ENCODE assay signal across 13 cellular contexts in genomic region chr3:100075731-100076543, GRCh38. TPM values are rescaled to one million over a fixed set of nuclear protein-coding genes. Genes with fewer than 3 reads are reported as not detected.
DNase-seq lines count a peak whose midpoint lies in the region; ATAC-seq and TF ChIP-seq lines count a peak whose summit lies in the region.
"Had no signal": no experiment of that assay in that cellular context is flagged by ENCODE, and none has a peak within 500 bp of the region (broad histone marks: within the 10 kb centered on the region; RNA-seq: fewer than 3 reads in every experiment).

No MANE protein-coding gene starts in this region.

- no peak overlapping the region for H3K4me3 Mint-ChIP-seq in nephron
- H3K4me3 Mint-ChIP-seq: stimulated activated naive CD8-positive, alpha-beta T cell treated with anti-CD3 and anti-CD28 coated beads, Interleukin-15, Interleukin-2, amounts not matched to agents 100 ng/mL and 50 ng/mL, for 24 hours had no signal

- ATAC-seq in HG02759 (IDR thresholded peaks at IDR 0.05; ENCODE audit: unreplicated experiment) = no peak
- no peak for ATAC-seq in GM18505 (IDR thresholded peaks at IDR 0.05; ENCODE audit: unreplicated experiment)

- H3K4me3 ChIP-seq in HL-60 (replicated peaks; ENCODE audit: insufficient read depth, low read length) (no peak overlapping the region), colonic mucosa (no peak overlapping the region)
- H3K4me3 ChIP-seq: prostate gland had no signal

- peak overlapping the region; percentile 46 to 81 (median 76) for H3K27ac Mint-ChIP-seq in nephron
- H3K27ac Mint-ChIP-seq: stimulated activated naive CD8-positive, alpha-beta T cell treated with anti-CD3 and anti-CD28 coated beads, Interleukin-15, Interleukin-2, amounts not matched to agents 100 ng/mL and 50 ng/mL, for 24 hours had no signal

- H3K27me3 Mint-ChIP-seq in nephron (ENCODE audit: low read depth) = no peaks in the 10 kb centered on the region
- H3K27me3 Mint-ChIP-seq: CD4-positive, alpha-beta memory T cell; stimulated activated naive CD8-positive, alpha-beta T cell treated with anti-CD3 and anti-CD28 coated beads, Interleukin-15, Interleukin-2, amounts not matched to agents 100 ng/mL and 50 ng/mL, for 24 hours had no signal

- no peaks in the 10 kb centered on the region for H3K36me3 Mint-ChIP-seq in nephron (ENCODE audit: low read depth)
- H3K36me3 Mint-ChIP-seq: CD4-positive, alpha-beta memory T cell had no signal

- no peak for TF ChIP-seq CTCF in HL-60 (IDR thresholded peaks at IDR 0.05; ENCODE audit: insufficient read depth, low read length)
- TF ChIP-seq CTCF in colonic mucosa (IDR thresholded peaks at IDR 0.05) = no peak
- no peak for TF ChIP-seq CTCF in nephron (IDR thresholded peaks at IDR 0.05; ENCODE audit: unreplicated experiment in 3 of 3)

- DNase-seq in HL-60 (ENCODE audit: low read depth in 1 of 2, low spot score in 1 of 2) = no peak
- peak; percentile 50 for DNase-seq in NCI-H82 treated with DMSO at 0.1 percent for 48 hours (lab: John Stamatoyannopoulos, UW; ENCODE audit: unreplicated experiment)
- no peak for DNase-seq in colonic mucosa
- no peak for DNase-seq in AG20443 (ENCODE audit: low spot score)
- DNase-seq: amygdala; CD4-positive, alpha-beta memory T cell; GDM1; NCI-H2081 had no signal

- peaks cover 10% of the 10 kb centered on the region for H3K4me1 ChIP-seq in colonic mucosa
- H3K4me1 ChIP-seq: prostate gland had no signal

- H3K9me3 ChIP-seq in colonic mucosa = no peaks in the 10 kb centered on the region
- H3K9me3 ChIP-seq: prostate gland had no signal

- no peaks in the 10 kb centered on the region for H3K36me3 ChIP-seq in colonic mucosa
- H3K36me3 ChIP-seq: prostate gland had no signal

- no peak for TF ChIP-seq POLR2A in GM18505 (IDR thresholded peaks at IDR 0.05; ENCODE audit: borderline replicate concordance, extremely low read depth, insufficient read depth, insufficient read length)

- H3K27ac ChIP-seq in HL-60 (replicated peaks) (peak overlapping the region; percentile 93), colonic mucosa (peak overlapping the region; percentile 42)
- H3K27ac ChIP-seq: prostate gland had no signal

- H3K27me3 ChIP-seq in HL-60 (ENCODE audit: insufficient read depth, poor library complexity, severe bottlenecking) = no peaks in the 10 kb centered on the region
- no peaks in the 10 kb centered on the region for H3K27me3 ChIP-seq in colonic mucosa

- H3K4me1 Mint-ChIP-seq in nephron = peaks cover 41% of the 10 kb centered on the region

- no peaks in the 10 kb centered on the region for H3K9me3 Mint-ChIP-seq in nephron
- H3K9me3 Mint-ChIP-seq: CD4-positive, alpha-beta memory T cell; stimulated activated naive CD8-positive, alpha-beta T cell treated with anti-CD3 and anti-CD28 coated beads, Interleukin-15, Interleukin-2, amounts not matched to agents 100 ng/mL and 50 ng/mL, for 24 hours had no signal

- H3K9ac ChIP-seq in colonic mucosa (ENCODE audit: low read depth in 2 of 2, low read length in 2 of 2) = no peak overlapping the region

- intact Hi-C loops in colonic mucosa (cut with DNase I) = no loop called here

RNA-seq across cellular contexts. Expression of gene FILIP1L, which starts 38.4 kb away (rescaled TPM):
- 10 to 100 TPM in 1 of 2 donors, 1 to 10 TPM in 1; 3.7 to 29.0 TPM for total RNA-seq in colonic mucosa
- total RNA-seq: CD4-positive, alpha-beta memory T cell had no signal
